16 cellular contexts compared by ENCODE assay signal in the genomic region with DNA sequence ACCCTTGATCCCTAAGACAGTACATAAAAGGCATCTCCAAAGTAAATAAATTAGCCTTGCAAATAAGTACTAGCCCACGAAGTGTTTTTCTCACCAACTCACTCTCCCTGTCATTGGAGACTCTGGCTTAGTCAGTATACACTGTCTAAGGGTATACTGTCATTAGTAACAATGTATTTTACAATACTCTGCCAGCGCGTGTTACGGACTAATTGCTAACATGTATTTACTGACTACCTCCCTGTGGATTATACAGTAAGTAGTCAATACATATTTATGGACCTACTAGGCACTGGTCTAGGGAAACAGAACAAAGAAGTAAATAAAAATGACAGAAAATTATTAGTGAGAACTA.
A peak's percentile ranks its signal among the peaks of the same experiment; 100 is the strongest.
DNase-seq lines count a peak whose midpoint lies in the region; ATAC-seq and FAIRE-seq lines count a peak whose summit lies in the region.
"Had no signal": no experiment of that assay in that cellular context is flagged by ENCODE, and none has a peak within 500 bp of the region (broad histone marks: within the 10 kb centered on the region; RNA-seq: fewer than 3 reads in every experiment).

No MANE protein-coding gene starts in this region.

- no peaks in the 10 kb centered on the region for H3K9me3 Mint-ChIP-seq in activated naive CD4-positive, alpha-beta T cell treated with anti-CD3 and anti-CD28 coated beads, Interleukin-2, amount 50 U/mL, for 24 hours
- H3K9me3 Mint-ChIP-seq in activated naive CD8-positive, alpha-beta T cell treated with anti-CD3 and anti-CD28 coated beads, Interleukin-2, amount 10 ng/mL, durations not matched to agents 7 days and 5 days, result no peaks in the 10 kb centered on the region
- H3K9me3 Mint-ChIP-seq: stimulated activated memory B cell treated with anti-CD40 and anti-IgM and Interleukin-4, amounts not matched to agents 10 μg/mL and 1 μg/mL and 100 μg/mL, for 72 hours had no signal

- peak; percentile 28 for ATAC-seq in activated naive CD8-positive, alpha-beta T cell treated with anti-CD3 and anti-CD28 coated beads, Interleukin-2, amount 10 ng/mL, durations not matched to agents 7 days and 5 days (ENCODE audit: low read depth)
- ATAC-seq: sciatic nerve; stimulated activated memory B cell treated with anti-CD40 and anti-IgM and Interleukin-4, amounts not matched to agents 10 μg/mL and 1 μg/mL and 100 μg/mL, for 72 hours had no signal

- DNase-seq in NCI-H2029 (lab: John Stamatoyannopoulos, UW), result peak; percentile 52
- DNase-seq in NCI-H2029 treated with DMSO at 0.1 percent for 48 hours (lab: John Stamatoyannopoulos, UW), result no peak
- DNase-seq in activated naive CD4-positive, alpha-beta T cell (lab: John Stamatoyannopoulos, UW), result no peak
- no peak for DNase-seq in activated naive CD8-positive, alpha-beta T cell treated with anti-CD3 and anti-CD28 coated beads, Interleukin-2, amount 10 ng/mL, durations not matched to agents 7 days and 5 days
- DNase-seq in frontal cortex (ENCODE audit: low spot score in 2 of 2), result no peak
- DNase-seq in NCI-H774 (lab: John Stamatoyannopoulos, UW), result no peak
- DNase-seq in AG08396 (ENCODE audit: low spot score), result no peak
- DNase-seq: brain microvascular endothelial cell, Calu3, cortex of kidney, EL, transverse colon had no signal

- H3K4me3 Mint-ChIP-seq in activated naive CD4-positive, alpha-beta T cell treated with anti-CD3 and anti-CD28 coated beads, Interleukin-2, amount 50 U/mL, for 24 hours, result peak overlapping the region; percentile 51
- peak overlapping the region; percentile 41 for H3K4me3 Mint-ChIP-seq in activated naive CD8-positive, alpha-beta T cell treated with anti-CD3 and anti-CD28 coated beads, Interleukin-2, amount 10 ng/mL, durations not matched to agents 7 days and 5 days
- H3K4me3 Mint-ChIP-seq: stimulated activated memory B cell treated with anti-CD40 and anti-IgM and Interleukin-4, amounts not matched to agents 10 μg/mL and 1 μg/mL and 100 μg/mL, for 72 hours had no signal

- POLR2A ChIA-PET in activated naive CD8-positive, alpha-beta T cell treated with anti-CD3 and anti-CD28 coated beads, Interleukin-2, amount 10 ng/mL, durations not matched to agents 7 days and 5 days (lab: Charles Lee), result interaction anchor here (0.8 to 2.0 kb wide), 5 partner anchors 23 to 69 kb away, joined by 3 to 5 read pairs (median 4); no protein-coding TSS in a partner anchor

- H3K27me3 Mint-ChIP-seq in activated naive CD4-positive, alpha-beta T cell treated with anti-CD3 and anti-CD28 coated beads, Interleukin-2, amount 50 U/mL, for 24 hours, result no peaks in the 10 kb centered on the region
- no peaks in the 10 kb centered on the region for H3K27me3 Mint-ChIP-seq in activated naive CD8-positive, alpha-beta T cell treated with anti-CD3 and anti-CD28 coated beads, Interleukin-2, amount 10 ng/mL, durations not matched to agents 7 days and 5 days
- H3K27me3 Mint-ChIP-seq: stimulated activated memory B cell treated with anti-CD40 and anti-IgM and Interleukin-4, amounts not matched to agents 10 μg/mL and 1 μg/mL and 100 μg/mL, for 72 hours had no signal

- FAIRE-seq in frontal cortex (lab: Jason Lieb, UNC), result no peak
- FAIRE-seq: keratinocyte had no signal

- peaks cover 29% of the 10 kb centered on the region for H3K36me3 Mint-ChIP-seq in activated naive CD4-positive, alpha-beta T cell treated with anti-CD3 and anti-CD28 coated beads, Interleukin-2, amount 50 U/mL, for 24 hours
- H3K36me3 Mint-ChIP-seq in activated naive CD8-positive, alpha-beta T cell treated with anti-CD3 and anti-CD28 coated beads, Interleukin-2, amount 10 ng/mL, durations not matched to agents 7 days and 5 days, result peaks cover 55% of the 10 kb centered on the region

- H3K4me1 Mint-ChIP-seq in activated naive CD4-positive, alpha-beta T cell treated with anti-CD3 and anti-CD28 coated beads, Interleukin-2, amount 50 U/mL, for 24 hours, result peaks cover 37% of the 10 kb centered on the region
- peaks cover 53% of the 10 kb centered on the region for H3K4me1 Mint-ChIP-seq in activated naive CD8-positive, alpha-beta T cell treated with anti-CD3 and anti-CD28 coated beads, Interleukin-2, amount 10 ng/mL, durations not matched to agents 7 days and 5 days

- peak overlapping the region; percentile 84 for H3K27ac Mint-ChIP-seq in activated naive CD4-positive, alpha-beta T cell treated with anti-CD3 and anti-CD28 coated beads, Interleukin-2, amount 50 U/mL, for 24 hours
- peak overlapping the region; percentile 85 for H3K27ac Mint-ChIP-seq in activated naive CD8-positive, alpha-beta T cell treated with anti-CD3 and anti-CD28 coated beads, Interleukin-2, amount 10 ng/mL, durations not matched to agents 7 days and 5 days
